ENCODE assay signal across 19 cellular contexts in genomic region chr16:72797606-72798005, GRCh38.
DNase-seq lines count a peak whose midpoint lies in the region; ATAC-seq and TF ChIP-seq lines count a peak whose summit lies in the region.
"Had no signal": no experiment of that assay in that cellular context is flagged by ENCODE, and none has a peak within 500 bp of the region (broad histone marks: within the 10 kb centered on the region; RNA-seq: fewer than 3 reads in every experiment).

No MANE protein-coding gene starts in this region.

- DNase-seq in DMS 273 (lab: John Stamatoyannopoulos, UW; ENCODE audit: unreplicated experiment) (peak; percentile 8), DMS 273 treated with DMSO at 0.1 percent for 48 hours (lab: John Stamatoyannopoulos, UW) (no peak), COR-L47 (lab: John Stamatoyannopoulos, UW) (peak; percentile 18), NCI-H69 (lab: John Stamatoyannopoulos, UW) (peak; percentile 5), left lung (no peak)
- no peak for DNase-seq in activated CD4-positive, alpha-beta T cell treated with anti-CD3 and anti-CD28 coated beads for 1 hour
- DNase-seq: MG63, NCI-H1417 treated with DMSO at 0.1 percent for 48 hours, NCI-H526, PC-3, SK-N-SH, T-helper 1 cell had no signal

- H3K4me1 Mint-ChIP-seq in activated T-helper 17 cell treated with anti-CD3 and anti-CD28 coated beads, Interleukin-2, amount 50 U/mL, for 72 hours: peaks cover 4% of the 10 kb centered on the region

- H3K4me3 ChIP-seq in left lung: no peak overlapping the region
- H3K4me3 ChIP-seq: BLaER1 treated with 17β-estradiol and CSF1 and Interleukin-3, amounts not matched to agents 10 nM and 100 nM; HAP-1; MG63 had no signal

- H3K36me3 Mint-ChIP-seq in activated T-helper 17 cell treated with anti-CD3 and anti-CD28 coated beads, Interleukin-2, amount 50 U/mL, for 72 hours (ENCODE audit: low read depth): no peaks in the 10 kb centered on the region

- no peaks in the 10 kb centered on the region for H3K4me1 ChIP-seq in left lung

- ATAC-seq in left lung (peak; percentile 52), GM21576 (IDR thresholded peaks at IDR 0.05; ENCODE audit: unreplicated experiment) (no peak)
- ATAC-seq in activated T-helper 17 cell treated with anti-CD3 and anti-CD28 coated beads, Interleukin-2, amount 50 U/mL, for 72 hours (replicated peaks): no peak
- ATAC-seq: HepG2, PC-3 had no signal

- no peaks in the 10 kb centered on the region for H3K27me3 ChIP-seq in left lung
- H3K27me3 ChIP-seq: BLaER1 treated with 17β-estradiol and CSF1 and Interleukin-3, amounts not matched to agents 10 nM and 100 nM; MG63 had no signal

- no peak overlapping the region for H3K27ac Mint-ChIP-seq in activated T-helper 17 cell treated with anti-CD3 and anti-CD28 coated beads, Interleukin-2, amount 50 U/mL, for 72 hours

- no peaks in the 10 kb centered on the region for H3K9me3 Mint-ChIP-seq in activated T-helper 17 cell treated with anti-CD3 and anti-CD28 coated beads, Interleukin-2, amount 50 U/mL, for 72 hours

- intact Hi-C loops in left lung (cut with DNase I): no loop called here

- H3K27ac ChIP-seq in left lung: no peak overlapping the region
- H3K27ac ChIP-seq: 22Rv1; BLaER1 treated with 17β-estradiol and CSF1 and Interleukin-3, amounts not matched to agents 10 nM and 100 nM; KMS-11 had no signal

- H3K36me3 ChIP-seq in left lung: peaks cover 0 to 65% of the 10 kb centered on the region in 2 donors

- TF ChIP-seq CTCF in left lung (IDR thresholded peaks at IDR 0.05): no peak

- H3K4me3 Mint-ChIP-seq in activated T-helper 17 cell treated with anti-CD3 and anti-CD28 coated beads, Interleukin-2, amount 50 U/mL, for 72 hours: no peak overlapping the region

- H3K27me3 Mint-ChIP-seq in activated T-helper 17 cell treated with anti-CD3 and anti-CD28 coated beads, Interleukin-2, amount 50 U/mL, for 72 hours: no peaks in the 10 kb centered on the region

- no peaks in the 10 kb centered on the region for H3K9me3 ChIP-seq in left lung
- H3K9me3 ChIP-seq: HAP-1, MG63, SK-N-SH had no signal

Comparison
In these comparisons a context has a peak if more than half of its experiments do, and no peak if none do; other contexts are left out.
1. DNase-seq: peak in DMS 273 (single experiment), COR-L47 (single experiment) and NCI-H69 (single experiment); none in DMS 273 treated with DMSO at 0.1 percent for 48 hours (single experiment), left lung (0 of 2) and activated CD4-positive, alpha-beta T cell treated with anti-CD3 and anti-CD28 coated beads for 1 hour (single experiment).